ENCODE assay signal across 1 cellular context in genomic region chr1:25341746-25342145, GRCh38.
TF ChIP-seq lines count a peak whose summit lies in the region.

No MANE protein-coding gene starts in this region.

TF ChIP-seq in GM12878, 131 proteins besides CTCF, POLR2A, EP300 and RAD21 (continued from another document):
- TF ChIP-seq E2F8 (IDR thresholded peaks at IDR 0.05; ENCODE audit: low read depth, partially characterized antibody) (no peak), ZBTB40 (IDR thresholded peaks at IDR 0.05; ENCODE audit: borderline replicate concordance) (no peak), PRDM15 (CRISPR knock-in tag; IDR thresholded peaks at IDR 0.05) (no peak), MEF2B (IDR thresholded peaks at IDR 0.05; ENCODE audit: partially characterized antibody, poor library complexity, severe bottlenecking) (no peak), KAT2A (conservative IDR thresholded peaks at IDR 0.05; ENCODE audit: control insufficient read depth, low read depth, low read length) (no peak), JUND (IDR thresholded peaks at IDR 0.05; ENCODE audit: low read depth, low read length) (no peak), RAD51 (IDR thresholded peaks at IDR 0.05) (no peak), CBX5 (IDR thresholded peaks at IDR 0.05; ENCODE audit: low read depth) (no peak), YY1 (IDR thresholded peaks at IDR 0.05; ENCODE audit: low read depth, low read length) (no peak), JUNB (IDR thresholded peaks at IDR 0.05) (no peak), SUPT20H (IDR thresholded peaks at IDR 0.05; ENCODE audit: borderline replicate concordance, control insufficient read depth, low read depth, low read length) (no peak), PAX5 (IDR thresholded peaks at IDR 0.05; ENCODE audit: borderline replicate concordance, low read depth, low read length) (no peak)
